26 cellular contexts compared by ENCODE assay signal in genomic region chr5:135704616-135705015, GRCh38.
"Had no signal": no experiment of that assay in that cellular context is flagged by ENCODE, and none has a peak within 500 bp of the region (broad histone marks: within the 10 kb centered on the region; RNA-seq: fewer than 3 reads in every experiment).

No MANE protein-coding gene starts in this region.

- H3K4me1 Mint-ChIP-seq: activated CD4-positive, alpha-beta memory T cell treated with anti-CD3 and anti-CD28 coated beads, Interleukin-2, amount 10 ng/mL, durations not matched to agents 7 days and 5 days; activated CD4-positive, alpha-beta T cell treated with anti-CD3 and anti-CD28 coated beads, Interleukin-2, amount 10 ng/mL, durations not matched to agents 24 days and 14 days; activated naive CD4-positive, alpha-beta T cell treated with anti-CD3 and anti-CD28 coated beads, Interleukin-2, amount 50 U/mL, for 24 hours; activated naive CD8-positive, alpha-beta T cell treated with anti-CD3 and anti-CD28 coated beads, Interleukin-2, amount 50 U/mL, for 24 hours; naive B cell; stimulated activated naive B cell treated with anti-CD40 and anti-IgM and Interleukin-4, amounts not matched to agents 10 μg/mL and 1 μg/mL and 100 μg/mL, for 72 hours; T-helper 17 cell had no signal

- H3K4me3 ChIP-seq: cardiac muscle cell, coronary artery, esophagus muscularis mucosa, gastrocnemius medialis, pancreas, prostate gland, stomach, tibial artery had no signal

- H3K9me3 Mint-ChIP-seq: activated CD4-positive, alpha-beta memory T cell treated with anti-CD3 and anti-CD28 coated beads, Interleukin-2, amount 10 ng/mL, durations not matched to agents 7 days and 5 days; activated CD4-positive, alpha-beta T cell treated with anti-CD3 and anti-CD28 coated beads, Interleukin-2, amount 10 ng/mL, durations not matched to agents 24 days and 14 days; activated naive CD4-positive, alpha-beta T cell treated with anti-CD3 and anti-CD28 coated beads, Interleukin-2, amount 50 U/mL, for 24 hours; activated naive CD8-positive, alpha-beta T cell treated with anti-CD3 and anti-CD28 coated beads, Interleukin-2, amount 50 U/mL, for 24 hours; activated T-helper 2 cell treated with anti-CD3 and anti-CD28 coated beads, Interferon-gamma antibody, Interleukin-2, Interleukin-4, amounts not matched to agents 10 μg/mL and 5 μg/mL and 100 μg/mL, durations not matched to agents 14 hours and 24 hours and 36 hours; effector memory CD8-positive, alpha-beta T cell; naive B cell; neural crest cell; stimulated activated naive B cell treated with anti-CD40 and anti-IgM and Interleukin-4, amounts not matched to agents 10 μg/mL and 1 μg/mL and 100 μg/mL, for 72 hours had no signal

- H3K9me3 ChIP-seq: esophagus muscularis mucosa, gastrocnemius medialis, pancreas, prostate gland, stomach, tibial artery had no signal

- H3K36me3 Mint-ChIP-seq: activated naive CD4-positive, alpha-beta T cell treated with anti-CD3 and anti-CD28 coated beads, Interleukin-2, amount 50 U/mL, for 24 hours; naive B cell; stimulated activated naive B cell treated with anti-CD40 and anti-IgM and Interleukin-4, amounts not matched to agents 10 μg/mL and 1 μg/mL and 100 μg/mL, for 72 hours had no signal

- H3K27ac ChIP-seq: cardiac muscle cell, coronary artery, esophagus muscularis mucosa, gastrocnemius medialis, prostate gland, tibial artery had no signal

- H3K4me3 Mint-ChIP-seq: activated CD4-positive, alpha-beta memory T cell treated with anti-CD3 and anti-CD28 coated beads, Interleukin-2, amount 10 ng/mL, durations not matched to agents 7 days and 5 days; activated CD4-positive, alpha-beta T cell treated with anti-CD3 and anti-CD28 coated beads, Interleukin-2, amount 10 ng/mL, durations not matched to agents 24 days and 14 days; activated naive CD4-positive, alpha-beta T cell treated with anti-CD3 and anti-CD28 coated beads, Interleukin-2, amount 50 U/mL, for 24 hours; activated naive CD8-positive, alpha-beta T cell treated with anti-CD3 and anti-CD28 coated beads, Interleukin-2, amount 50 U/mL, for 24 hours; effector memory CD8-positive, alpha-beta T cell; naive B cell; neural crest cell; stimulated activated naive B cell treated with anti-CD40 and anti-IgM and Interleukin-4, amounts not matched to agents 10 μg/mL and 1 μg/mL and 100 μg/mL, for 72 hours; T-helper 17 cell had no signal

- H3K27me3 ChIP-seq: cardiac muscle cell, esophagus muscularis mucosa, gastrocnemius medialis, pancreas, stomach had no signal

- ATAC-seq: activated naive CD8-positive, alpha-beta T cell treated with anti-CD3 and anti-CD28 coated beads, Interleukin-2, amount 50 U/mL, for 24 hours; effector memory CD8-positive, alpha-beta T cell; left ventricle myocardium superior; sciatic nerve; stimulated activated naive B cell treated with anti-CD40 and anti-IgM and Interleukin-4, amounts not matched to agents 10 μg/mL and 1 μg/mL and 100 μg/mL, for 72 hours; T-helper 17 cell had no signal

- H3K27me3 Mint-ChIP-seq: activated CD4-positive, alpha-beta memory T cell treated with anti-CD3 and anti-CD28 coated beads, Interleukin-2, amount 10 ng/mL, durations not matched to agents 7 days and 5 days; activated naive CD4-positive, alpha-beta T cell treated with anti-CD3 and anti-CD28 coated beads, Interleukin-2, amount 50 U/mL, for 24 hours; activated naive CD8-positive, alpha-beta T cell treated with anti-CD3 and anti-CD28 coated beads, Interleukin-2, amount 50 U/mL, for 24 hours had no signal

- DNase-seq: activated CD4-positive, alpha-beta memory T cell treated with anti-CD3 and anti-CD28 coated beads, Interleukin-2, amount 10 ng/mL, durations not matched to agents 7 days and 5 days; activated CD4-positive, alpha-beta T cell treated with anti-CD3 and anti-CD28 coated beads, Interleukin-2, amount 10 ng/mL, durations not matched to agents 24 days and 14 days; activated CD4-positive, CD25-positive, alpha-beta regulatory T cell treated with anti-CD3 and anti-CD28 coated beads, Interleukin-2, amount 50 U/mL, for 72 hours; activated naive CD8-positive, alpha-beta T cell treated with anti-CD3 and anti-CD28 coated beads, Interleukin-2, amount 50 U/mL, for 24 hours; activated T-cell treated with anti-CD3 and anti-CD28 coated beads, Interleukin-2, amount 50 U/mL, for 48 hours; amygdala; effector memory CD8-positive, alpha-beta T cell; glutamatergic neuron; left ventricle myocardium superior; naive B cell; nucleus accumbens; stimulated activated CD4-positive, alpha-beta T cell treated with anti-CD3 and anti-CD28 coated beads, Interleukin-1b, Interleukin-23, amount 100 ng/mL, for 48 hours; stimulated activated naive B cell treated with anti-CD40 and anti-IgM and Interleukin-4, amounts not matched to agents 10 μg/mL and 1 μg/mL and 100 μg/mL, for 72 hours; T-helper 17 cell; tibial artery had no signal

- H3K36me3 ChIP-seq: cardiac muscle cell, esophagus muscularis mucosa, gastrocnemius medialis, pancreas, prostate gland, stomach, tibial artery had no signal

- H3K27ac Mint-ChIP-seq: activated CD4-positive, alpha-beta memory T cell treated with anti-CD3 and anti-CD28 coated beads, Interleukin-2, amount 10 ng/mL, durations not matched to agents 7 days and 5 days; activated CD4-positive, alpha-beta T cell treated with anti-CD3 and anti-CD28 coated beads, Interleukin-2, amount 10 ng/mL, durations not matched to agents 24 days and 14 days; activated naive CD4-positive, alpha-beta T cell treated with anti-CD3 and anti-CD28 coated beads, Interleukin-2, amount 50 U/mL, for 24 hours; activated naive CD8-positive, alpha-beta T cell treated with anti-CD3 and anti-CD28 coated beads, Interleukin-2, amount 50 U/mL, for 24 hours; activated T-helper 2 cell treated with anti-CD3 and anti-CD28 coated beads, Interferon-gamma antibody, Interleukin-2, Interleukin-4, amounts not matched to agents 10 μg/mL and 5 μg/mL and 100 μg/mL, durations not matched to agents 14 hours and 24 hours and 36 hours; effector memory CD8-positive, alpha-beta T cell; naive B cell; stimulated activated naive B cell treated with anti-CD40 and anti-IgM and Interleukin-4, amounts not matched to agents 10 μg/mL and 1 μg/mL and 100 μg/mL, for 72 hours; T-helper 17 cell had no signal

- H3K4me1 ChIP-seq: esophagus muscularis mucosa, gastrocnemius medialis, prostate gland, tibial artery had no signal
